In genomic region chr12:19842116-19842515, GRCh38 we compare ENCODE assay signal across 19 cellular contexts.
DNase-seq lines count a peak whose midpoint lies in the region; ATAC-seq and TF ChIP-seq lines count a peak whose summit lies in the region.
"Had no signal": no experiment of that assay in that cellular context is flagged by ENCODE, and none has a peak within 500 bp of the region (broad histone marks: within the 10 kb centered on the region; RNA-seq: fewer than 3 reads in every experiment).

No MANE protein-coding gene starts in this region.

- H3K4me1 ChIP-seq in left ventricle myocardium inferior: peaks cover 21% of the 10 kb centered on the region
- H3K4me1 ChIP-seq in aorta (ENCODE audit: control insufficient read depth in 1 of 2, insufficient read depth in 2 of 2, low read length in 2 of 2): peaks cover 0 to 11% of the 10 kb centered on the region in 2 donors

- ATAC-seq in omental fat pad (ENCODE audit: low FRiP score) (peak; percentile 56), aorta (ENCODE audit: low FRiP score) (peak; percentile 61)
- ATAC-seq: HCT116 had no signal

- H3K36me3 ChIP-seq in left ventricle myocardium inferior (no peaks in the 10 kb centered on the region), aorta (ENCODE audit: control insufficient read depth in 1 of 2, insufficient read depth in 2 of 2, low read length in 1 of 2) (peaks cover 0 to 2% of the 10 kb centered on the region in 2 donors)

- H3K27me3 ChIP-seq in left ventricle myocardium inferior (ENCODE audit: low read depth) (no peaks in the 10 kb centered on the region), aorta (ENCODE audit: control insufficient read depth in 1 of 2, insufficient read depth in 2 of 2, low read length in 1 of 2) (no peaks in the 10 kb centered on the region)

- WGBS in aorta, 2 donors: 5 to 6% methylated on average over 3 of the region's 3 CpGs

- H3K9me3 ChIP-seq in left ventricle myocardium inferior (replicated peaks) (no peaks in the 10 kb centered on the region), aorta (ENCODE audit: control insufficient read depth, low read length) (no peaks in the 10 kb centered on the region)

- H3K4me3 ChIP-seq in left ventricle myocardium inferior: peak overlapping the region; percentile 8
- peak overlapping the region; percentile 20 for H3K4me3 ChIP-seq in fibroblast of the aortic adventitia (ENCODE audit: low read depth, low read length)
- peak overlapping the region in 1 of 2 donors; percentile 69 for H3K4me3 ChIP-seq in aorta (ENCODE audit: low read length in 2 of 2)

- TF ChIP-seq CTCF in left ventricle myocardium inferior (IDR thresholded peaks at IDR 0.05; ENCODE audit: borderline replicate concordance) (no peak), fibroblast of the aortic adventitia (IDR thresholded peaks at IDR 0.05; ENCODE audit: insufficient read depth, low read length) (no peak), omental fat pad (IDR thresholded peaks at IDR 0.05) (no peak)

- DNase-seq in left ventricle myocardium inferior (no peak), cardiac septum (ENCODE audit: low spot score) (no peak), fibroblast of the aortic adventitia (ENCODE audit: low read depth) (peak; percentile 56), omental fat pad (ENCODE audit: low spot score) (no peak), aorta (no peak), NCI-H187 treated with DMSO at 0.1 percent for 48 hours (lab: John Stamatoyannopoulos, UW) (no peak), NCI-H510A treated with DMSO at 0.1 percent for 48 hours (lab: John Stamatoyannopoulos, UW) (no peak), NCI-H2196 treated with DMSO at 0.1 percent for 48 hours (lab: John Stamatoyannopoulos, UW; ENCODE audit: unreplicated experiment) (no peak)
- DNase-seq: CD4-positive, alpha-beta T cell; DMS153; GDM1; GOT3; Karpas-422; NCI-H1092 treated with DMSO at 0.1 percent for 48 hours; NCI-H2081 treated with DMSO at 0.1 percent for 48 hours; NCI-H524; NCI-H82; SIG-M5 had no signal

- H3K27ac ChIP-seq in left ventricle myocardium inferior (replicated peaks) (no peak overlapping the region), aorta (ENCODE audit: low read depth in 1 of 2, low read length in 2 of 2) (no peak overlapping the region)

- intact Hi-C loops in left ventricle myocardium inferior (cut with micrococcal nuclease) (no loop called here), cardiac septum (cut with DNase I) (no loop called here), aorta (cut with DNase I) (no loop called here)
